In genomic region chr11:44982496-44983062, GRCh38 we compare ENCODE assay signal across 23 cellular contexts. TPM values are rescaled to one million over a fixed set of nuclear protein-coding genes. Genes with fewer than 3 reads are reported as not detected.
DNase-seq lines count a peak whose midpoint lies in the region; ATAC-seq and TF ChIP-seq lines count a peak whose summit lies in the region.
"Had no signal": no experiment of that assay in that cellular context is flagged by ENCODE, and none has a peak within 500 bp of the region (broad histone marks: within the 10 kb centered on the region; RNA-seq: fewer than 3 reads in every experiment).

No MANE protein-coding gene starts in this region.

- H3K9me3 ChIP-seq in right atrium auricular region: no peaks in the 10 kb centered on the region
- no peaks in the 10 kb centered on the region for H3K9me3 ChIP-seq in neural progenitor cell (ENCODE audit: low read depth)
- H3K9me3 ChIP-seq: BLaER1 treated with 17β-estradiol and CSF1 and Interleukin-3, amounts not matched to agents 10 nM and 100 nM had no signal

- H3K9ac ChIP-seq in neural progenitor cell: no peak overlapping the region
- H3K9ac ChIP-seq: BLaER1 treated with 17β-estradiol and CSF1 and Interleukin-3, amounts not matched to agents 10 nM and 100 nM had no signal

- H3K4me1 ChIP-seq in right atrium auricular region (peaks cover 0 to 15% of the 10 kb centered on the region in 2 donors), neural progenitor cell (peaks cover 30% of the 10 kb centered on the region)

- H3K27me3 Mint-ChIP-seq in WTC11 (ENCODE audit: low read depth) (no peaks in the 10 kb centered on the region; the same call in 1 of the 2 replicates), neural progenitor cell (ENCODE audit: insufficient read depth, low read depth) (peaks cover 20% of the 10 kb centered on the region)
- H3K27me3 Mint-ChIP-seq in activated CD8-positive, alpha-beta memory T cell treated with anti-CD3 and anti-CD28 coated beads, Interleukin-2, amount 10 ng/mL, durations not matched to agents 7 days and 5 days: no peaks in the 10 kb centered on the region
- H3K27me3 Mint-ChIP-seq: CD4-positive, alpha-beta memory T cell had no signal

- no peak overlapping the region for H3K27ac ChIP-seq in right atrium auricular region
- no peak overlapping the region for H3K27ac ChIP-seq in neural progenitor cell
- H3K27ac ChIP-seq: BLaER1 treated with 17β-estradiol and CSF1 and Interleukin-3, amounts not matched to agents 10 nM and 100 nM had no signal

- peaks cover 26% of the 10 kb centered on the region for H3F3A ChIP-seq in neural progenitor cell (ENCODE audit: low read depth)

- H3K27me3 ChIP-seq in right atrium auricular region (no peaks in the 10 kb centered on the region), neural progenitor cell (no peaks in the 10 kb centered on the region)
- H3K27me3 ChIP-seq: BLaER1 treated with 17β-estradiol and CSF1 and Interleukin-3, amounts not matched to agents 10 nM and 100 nM had no signal

- intact Hi-C loops in cardiac septum (cut with DNase I) (no loop called here), posterior vena cava (cut with DNase I) (loop anchor here in 1 of 2 donors (10.0 kb wide), 1 partner anchor 1532 kb away; no protein-coding TSS in a partner anchor)

- no peak overlapping the region for H3K4me2 ChIP-seq in neural progenitor cell

- H3K4me3 ChIP-seq in right atrium auricular region (no peak overlapping the region), neural progenitor cell (no peak overlapping the region)
- H3K4me3 ChIP-seq: BLaER1 treated with 17β-estradiol and CSF1 and Interleukin-3, amounts not matched to agents 10 nM and 100 nM; GM12878 had no signal

- H3K36me3 Mint-ChIP-seq in WTC11: no peaks in the 10 kb centered on the region
- no peaks in the 10 kb centered on the region for H3K36me3 Mint-ChIP-seq in neural progenitor cell
- H3K36me3 Mint-ChIP-seq in activated CD8-positive, alpha-beta memory T cell treated with anti-CD3 and anti-CD28 coated beads, Interleukin-2, amount 10 ng/mL, durations not matched to agents 7 days and 5 days: no peaks in the 10 kb centered on the region
- no peaks in the 10 kb centered on the region for H3K36me3 Mint-ChIP-seq in activated naive CD4-positive, alpha-beta T cell treated with anti-CD3 and anti-CD28 coated beads, Interleukin-2, amount 50 U/mL, for 72 hours
- H3K36me3 Mint-ChIP-seq: CD4-positive, alpha-beta memory T cell had no signal

- ATAC-seq in WTC11 (no peak), HG03095 (IDR thresholded peaks at IDR 0.05; ENCODE audit: unreplicated experiment) (no peak)
- no peak for ATAC-seq in activated CD8-positive, alpha-beta memory T cell treated with anti-CD3 and anti-CD28 coated beads, Interleukin-2, amount 10 ng/mL, durations not matched to agents 7 days and 5 days
- no peak for ATAC-seq in activated naive CD4-positive, alpha-beta T cell treated with anti-CD3 and anti-CD28 coated beads, Interleukin-2, amount 50 U/mL, for 72 hours
- ATAC-seq: GM12878 had no signal

- H3K4me3 Mint-ChIP-seq in WTC11 (no peak overlapping the region), neural progenitor cell (no peak overlapping the region)
- H3K4me3 Mint-ChIP-seq in activated CD8-positive, alpha-beta memory T cell treated with anti-CD3 and anti-CD28 coated beads, Interleukin-2, amount 10 ng/mL, durations not matched to agents 7 days and 5 days: no peak overlapping the region
- H3K4me3 Mint-ChIP-seq: CD4-positive, alpha-beta memory T cell had no signal

- TF ChIP-seq CTCF in right atrium auricular region (IDR thresholded peaks at IDR 0.05): no peak
- TF ChIP-seq CTCF in WTC11 (IDR thresholded peaks at IDR 0.05): no peak
- TF ChIP-seq CTCF in neural progenitor cell (IDR thresholded peaks at IDR 0.05): no peak

- no peak overlapping the region for H3K27ac Mint-ChIP-seq in WTC11
- peak overlapping the region; percentile 70 for H3K27ac Mint-ChIP-seq in neural progenitor cell
- H3K27ac Mint-ChIP-seq in activated CD8-positive, alpha-beta memory T cell treated with anti-CD3 and anti-CD28 coated beads, Interleukin-2, amount 10 ng/mL, durations not matched to agents 7 days and 5 days: no peak overlapping the region
- no peak overlapping the region for H3K27ac Mint-ChIP-seq in activated naive CD4-positive, alpha-beta T cell treated with anti-CD3 and anti-CD28 coated beads, Interleukin-2, amount 50 U/mL, for 72 hours

- H4K20me1 ChIP-seq in neural progenitor cell (ENCODE audit: low read depth): no peaks in the 10 kb centered on the region
- H4K20me1 ChIP-seq: BLaER1 treated with 17β-estradiol and CSF1 and Interleukin-3, amounts not matched to agents 10 nM and 100 nM had no signal

- H3K9me3 Mint-ChIP-seq in WTC11 (no peaks in the 10 kb centered on the region; the same call in 1 of the 2 replicates), neural progenitor cell (peaks cover 5% of the 10 kb centered on the region)
- H3K9me3 Mint-ChIP-seq in activated CD8-positive, alpha-beta memory T cell treated with anti-CD3 and anti-CD28 coated beads, Interleukin-2, amount 10 ng/mL, durations not matched to agents 7 days and 5 days (ENCODE audit: low read depth): no peaks in the 10 kb centered on the region
- no peaks in the 10 kb centered on the region for H3K9me3 Mint-ChIP-seq in activated naive CD4-positive, alpha-beta T cell treated with anti-CD3 and anti-CD28 coated beads, Interleukin-2, amount 50 U/mL, for 72 hours
- H3K9me3 Mint-ChIP-seq: CD4-positive, alpha-beta memory T cell had no signal

- H3K4me1 Mint-ChIP-seq in WTC11: peaks cover 12% of the 10 kb centered on the region
- peaks cover 17% of the 10 kb centered on the region for H3K4me1 Mint-ChIP-seq in neural progenitor cell
- peaks cover 23% of the 10 kb centered on the region for H3K4me1 Mint-ChIP-seq in activated CD8-positive, alpha-beta memory T cell treated with anti-CD3 and anti-CD28 coated beads, Interleukin-2, amount 10 ng/mL, durations not matched to agents 7 days and 5 days

- H2AFZ ChIP-seq in neural progenitor cell (replicated peaks): no peak overlapping the region

- CTCF ChIA-PET in WTC11 (lab: Charles Lee): interaction anchor here (0.8 to 2.0 kb wide), 2 partner anchors 46 to 128 kb away, joined by 4 to 13 read pairs; no protein-coding TSS in a partner anchor
- CTCF ChIA-PET in activated CD8-positive, alpha-beta memory T cell treated with anti-CD3 and anti-CD28 coated beads, Interleukin-2, amount 10 ng/mL, durations not matched to agents 7 days and 5 days (lab: Charles Lee): interaction anchor here (1.0 to 2.8 kb wide), 3 partner anchors 17 to 121 kb away, joined by 3 to 16 read pairs (median 6); no protein-coding TSS in a partner anchor

- no peaks in the 10 kb centered on the region for H3K79me2 ChIP-seq in neural progenitor cell (ENCODE audit: low read depth)

- POLR2A ChIA-PET in WTC11 (lab: Charles Lee): interaction anchor here (0.7 kb wide), 1 partner anchor 382 kb away, joined by 3 read pairs; no protein-coding TSS in a partner anchor

- DNase-seq in cardiac septum (ENCODE audit: low spot score) (peak; percentile 53), right atrium auricular region (ENCODE audit: low spot score) (no peak), WTC11 (ENCODE audit: low spot score) (peak; percentile 5), neural progenitor cell (ENCODE audit: low spot score) (no peak), posterior vena cava (ENCODE audit: low spot score) (no peak)
- DNase-seq in activated CD8-positive, alpha-beta memory T cell treated with anti-CD3 and anti-CD28 coated beads, Interleukin-2, amount 10 ng/mL, durations not matched to agents 7 days and 5 days: no peak
- no peak for DNase-seq in activated naive CD4-positive, alpha-beta T cell treated with anti-CD3 and anti-CD28 coated beads, Interleukin-2, amount 50 U/mL, for 72 hours (ENCODE audit: low spot score in 2 of 2)
- DNase-seq: CD4-positive, alpha-beta memory T cell; COR-L47; DMS79; EL; GDM1; KBM-7; MV-4-11; NCI-H1105 treated with DMSO at 0.1 percent for 48 hours; NCI-H146; NCI-H1930; NCI-H446 treated with DMSO at 0.1 percent for 48 hours; NCI-H526; SHP77 treated with DMSO at 0.1 percent for 48 hours had no signal

- no peaks in the 10 kb centered on the region for H3K36me3 ChIP-seq in right atrium auricular region
- no peaks in the 10 kb centered on the region for H3K36me3 ChIP-seq in neural progenitor cell
- H3K36me3 ChIP-seq: BLaER1 treated with 17β-estradiol and CSF1 and Interleukin-3, amounts not matched to agents 10 nM and 100 nM had no signal

TF ChIP-seq in WTC11, 78 proteins besides CTCF, POLR2A, EP300 and RAD21 (continues in another document):
- TF ChIP-seq GTF2I (CRISPR knock-in tag; conservative IDR thresholded peaks at IDR 0.05) (no peak), E2F1 (CRISPR knock-in tag; IDR thresholded peaks at IDR 0.05) (no peak), CREB1 (CRISPR knock-in tag; IDR thresholded peaks at IDR 0.05) (no peak), FOXK1 (CRISPR knock-in tag; IDR thresholded peaks at IDR 0.05) (no peak), OVOL2 (CRISPR knock-in tag; IDR thresholded peaks at IDR 0.05; ENCODE audit: borderline replicate concordance) (no peak)
- TF ChIP-seq, protein P1, sequence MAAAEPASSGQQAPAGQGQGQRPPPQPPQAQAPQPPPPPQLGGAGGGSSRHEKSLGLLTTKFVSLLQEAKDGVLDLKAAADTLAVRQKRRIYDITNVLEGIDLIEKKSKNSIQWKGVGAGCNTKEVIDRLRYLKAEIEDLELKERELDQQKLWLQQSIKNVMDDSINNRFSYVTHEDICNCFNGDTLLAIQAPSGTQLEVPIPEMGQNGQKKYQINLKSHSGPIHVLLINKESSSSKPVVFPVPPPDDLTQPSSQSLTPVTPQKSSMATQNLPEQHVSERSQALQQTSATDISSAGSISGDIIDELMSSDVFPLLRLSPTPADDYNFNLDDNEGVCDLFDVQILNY (CRISPR knock-in tag; IDR thresholded peaks at IDR 0.05): no peak

RNA-seq across cellular contexts. Expression of gene TP53I11, which starts 31.9 kb away (rescaled TPM):
- total RNA-seq in cardiac septum (38.4 TPM), right atrium auricular region (10 to 100 TPM; 46.7 to 89.0 TPM), WTC11 (2021) (42.4 to 44.2 TPM (median 42.9 TPM) in 3 replicates), neural progenitor cell (ENCODE audit: low replicate concordance) (23.1 and 91.9 TPM in 2 replicates), posterior vena cava (100 to 1,000 TPM; 107 to 186 TPM)
- total RNA-seq in activated CD8-positive, alpha-beta memory T cell treated with anti-CD3 and anti-CD28 coated beads, Interleukin-2, amount 10 ng/mL, durations not matched to agents 7 days and 5 days: 1 to 10 TPM; 2.2 to 3.7 TPM
- 10 to 100 TPM in 1 of 2 donors, 1 to 10 TPM in 1; 7.5 to 21.5 TPM for total RNA-seq in activated naive CD4-positive, alpha-beta T cell treated with anti-CD3 and anti-CD28 coated beads, Interleukin-2, amount 50 U/mL, for 72 hours

Comparison
In these comparisons a context has a peak if more than half of its experiments do, and no peak if none do; other contexts are left out.
1. DNase-seq: peak in cardiac septum (single experiment) and WTC11 (single experiment); none in right atrium auricular region (single experiment), neural progenitor cell (single experiment), activated CD8-positive, alpha-beta memory T cell treated with anti-CD3 and anti-CD28 coated beads, Interleukin-2, amount 10 ng/mL, durations not matched to agents 7 days and 5 days (single experiment), posterior vena cava (single experiment) and activated naive CD4-positive, alpha-beta T cell treated with anti-CD3 and anti-CD28 coated beads, Interleukin-2, amount 50 U/mL, for 72 hours (0 of 2).